In the genomic region with DNA sequence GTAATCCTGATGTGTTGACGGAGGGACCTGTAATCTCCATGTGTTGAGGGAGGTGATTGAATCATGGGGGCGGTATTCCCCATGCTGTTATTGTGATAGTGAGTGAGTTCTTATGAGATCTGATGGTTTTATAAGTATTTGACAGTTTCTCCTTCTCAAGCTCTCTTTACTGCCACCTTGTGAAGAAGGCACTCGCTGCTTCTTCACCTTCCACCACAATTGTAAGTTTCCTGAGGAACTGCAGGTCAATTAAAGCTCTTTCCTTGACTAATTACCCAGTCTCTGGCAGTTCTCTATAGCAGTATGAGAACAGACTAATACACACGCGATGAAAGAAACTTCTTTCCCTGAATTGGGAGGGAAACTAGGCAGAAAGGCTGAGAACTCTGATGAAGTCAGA, we compare ENCODE assay signal across 11 cellular contexts.
A peak's percentile ranks its signal among the peaks of the same experiment; 100 is the strongest.
DNase-seq lines count a peak whose midpoint lies in the region; ATAC-seq and TF ChIP-seq lines count a peak whose summit lies in the region.
"Had no signal": no experiment of that assay in that cellular context is flagged by ENCODE, and none has a peak within 500 bp of the region (broad histone marks: within the 10 kb centered on the region; RNA-seq: fewer than 3 reads in every experiment).

No MANE protein-coding gene starts in this region.

- H3K27me3 ChIP-seq in mammary epithelial cell (ENCODE audit: insufficient read depth, low read length) = no peaks in the 10 kb centered on the region
- H3K27me3 ChIP-seq in PC-3 (ENCODE audit: low read length) = no peaks in the 10 kb centered on the region
- peaks cover 10% of the 10 kb centered on the region for H3K27me3 ChIP-seq in fibroblast of lung (ENCODE audit: control insufficient read depth, insufficient read depth, low read length)
- H3K27me3 ChIP-seq: BLaER1, vagina had no signal

- peak; percentile 16 for TF ChIP-seq CTCF in MCF 10A (IDR thresholded peaks at IDR 0.05; ENCODE audit: unreplicated experiment)
- peak in 1 of 2 donors; percentile 45 for TF ChIP-seq CTCF in mammary epithelial cell (conservative IDR thresholded peaks at IDR 0.05 in 1 of 2, IDR thresholded peaks at IDR 0.05 in 1 of 2; ENCODE audit: extremely low read depth in 1 of 2, insufficient read depth in 1 of 2, low read depth in 1 of 2, low read length in 2 of 2)
- peak; percentile 38; the same call in 1 of the 2 replicates for TF ChIP-seq CTCF in PC-3 (conservative IDR thresholded peaks at IDR 0.05; ENCODE audit: low read depth, low read length)
- TF ChIP-seq CTCF in fibroblast of lung (conservative IDR thresholded peaks at IDR 0.05 in 1 of 2, IDR thresholded peaks at IDR 0.05 in 1 of 2; ENCODE audit: low read depth in 1 of 2, low read length in 2 of 2) = peak in 1 of 2 donors; percentile 29
- TF ChIP-seq CTCF in type B pancreatic cell (conservative IDR thresholded peaks at IDR 0.05) = peak; percentile 38

- no peaks in the 10 kb centered on the region for H3K4me1 Mint-ChIP-seq in MCF 10A (ENCODE audit: insufficient read depth, unreplicated experiment)
- H3K4me1 Mint-ChIP-seq in type B pancreatic cell (ENCODE audit: unreplicated experiment) = peaks cover 14% of the 10 kb centered on the region

- H2AFZ ChIP-seq in mammary epithelial cell (ENCODE audit: low read depth, low read length) (no peak overlapping the region), PC-3 (ENCODE audit: low read length) (no peak overlapping the region), fibroblast of lung (ENCODE audit: low read length) (no peak overlapping the region)

- BruUV-seq in MCF 10A (replicated peaks; lab: Mats Ljungman, UMichigan) = no TSS peak
- BruUV-seq in mammary epithelial cell (replicated peaks; lab: Mats Ljungman, UMichigan) = no TSS peak
- no TSS peak for BruUV-seq in PC-3 (replicated peaks; lab: Mats Ljungman, UMichigan)

- intact Hi-C loops in MCF 10A (cut with micrococcal nuclease) = loop anchor here (2.0 kb wide), 1 partner anchor 279 kb away; the partner anchor contains the start of gene ZNF462
- intact Hi-C loops in mammary epithelial cell (cut with micrococcal nuclease) = loop anchor here (10.0 kb wide), 1 partner anchor 497 kb away; no protein-coding TSS in a partner anchor
- intact Hi-C loops in PC-3 (cut with micrococcal nuclease) = loop anchor here (5.0 kb wide), 1 partner anchor 280 kb away; the partner anchor contains the start of gene ZNF462
- intact Hi-C loops in Right ventricle myocardium superior (cut with DNase I) = no loop called here

- dilution Hi-C loops in mammary epithelial cell (cut with HindIII; ENCODE audit: low sequenced_read_pairs) = no loop called here

- H3K79me2 ChIP-seq in mammary epithelial cell (ENCODE audit: insufficient read depth, low read length) = no peaks in the 10 kb centered on the region
- no peaks in the 10 kb centered on the region for H3K79me2 ChIP-seq in PC-3 (ENCODE audit: low read length)
- no peaks in the 10 kb centered on the region for H3K79me2 ChIP-seq in fibroblast of lung (ENCODE audit: control insufficient read depth, insufficient read depth, low read length)

- H3K36me3 ChIP-seq in mammary epithelial cell (ENCODE audit: insufficient read depth, low read length) (no peaks in the 10 kb centered on the region), PC-3 (ENCODE audit: low read depth, low read length) (no peaks in the 10 kb centered on the region), fibroblast of lung (ENCODE audit: control insufficient read depth, insufficient read depth, low read length) (no peaks in the 10 kb centered on the region)
- H3K36me3 ChIP-seq: BLaER1, vagina had no signal

- H3K4me3 ChIP-seq in mammary epithelial cell (replicated peaks in 1 of 3; ENCODE audit: insufficient read depth in 1 of 3, low read depth in 2 of 3, low read length in 3 of 3) (no peak overlapping the region), PC-3 (ENCODE audit: low read length) (no peak overlapping the region), fibroblast of lung (replicated peaks in 1 of 4; ENCODE audit: control extremely low read depth in 1 of 4, insufficient read depth in 1 of 4, low read depth in 3 of 4, low read length in 4 of 4) (no peak overlapping the region)
- H3K4me3 ChIP-seq: BLaER1, vagina had no signal

- H3K9ac ChIP-seq in mammary epithelial cell (ENCODE audit: insufficient read depth, low read length) (no peak overlapping the region), PC-3 (ENCODE audit: low read length) (no peak overlapping the region), fibroblast of lung (ENCODE audit: insufficient read depth, low read length) (no peak overlapping the region)
- H3K9ac ChIP-seq: BLaER1 had no signal

- H3K36me3 Mint-ChIP-seq in MCF 10A (ENCODE audit: insufficient read depth, unreplicated experiment) (no peaks in the 10 kb centered on the region), type B pancreatic cell (no peaks in the 10 kb centered on the region)
- H3K36me3 Mint-ChIP-seq: natural killer cell treated with Interleukin-12 subunit alpha and Interleukin-12 subunit beta and Interleukin-15 and Interleukin-18, amount 100 ng/mL, for 72 hours had no signal

- H4K20me1 ChIP-seq in mammary epithelial cell (ENCODE audit: insufficient read depth, low read length) = no peaks in the 10 kb centered on the region
- H4K20me1 ChIP-seq in PC-3 (ENCODE audit: low read length) = no peaks in the 10 kb centered on the region
- H4K20me1 ChIP-seq in fibroblast of lung (ENCODE audit: control insufficient read depth, extremely low read depth, insufficient read depth, low read length) = no peaks in the 10 kb centered on the region
- H4K20me1 ChIP-seq: BLaER1 had no signal

- 88% methylated on average over 5 of the region's 5 CpGs for WGBS in mammary epithelial cell (ENCODE audit: low coverage, missing lambda C conversion rate)

- CTCF ChIA-PET in MCF 10A (lab: Yijun Ruan, JAX) (interaction anchor here (0.5 to 1.9 kb wide), 8 partner anchors 11 to 1239 kb away, joined by 3 to 5 read pairs (median 3); no protein-coding TSS in a partner anchor), mammary epithelial cell (lab: Charles Lee; ENCODE audit: low non-redundant PET) (interaction anchor here (0.6 kb wide), 1 partner anchor 278 kb away, joined by 4 read pairs; no protein-coding TSS in a partner anchor), PC-3 (lab: Charles Lee) (no interaction called here)

- H3K9me3 ChIP-seq in mammary epithelial cell (replicated peaks; ENCODE audit: insufficient read depth, low read length) (no peaks in the 10 kb centered on the region), PC-3 (ENCODE audit: low read length) (no peaks in the 10 kb centered on the region), fibroblast of lung (ENCODE audit: control insufficient read depth, insufficient read depth, low read depth, low read length) (no peaks in the 10 kb centered on the region)
- H3K9me3 ChIP-seq: BLaER1, vagina had no signal

- H3K4me3 Mint-ChIP-seq in MCF 10A (ENCODE audit: unreplicated experiment) = no peak overlapping the region
- no peak overlapping the region for H3K4me3 Mint-ChIP-seq in type B pancreatic cell
- H3K4me3 Mint-ChIP-seq: natural killer cell treated with Interleukin-12 subunit alpha and Interleukin-12 subunit beta and Interleukin-15 and Interleukin-18, amount 100 ng/mL, for 72 hours had no signal

- DNase-seq in MCF 10A (ENCODE audit: unreplicated experiment) = no peak
- DNase-seq in mammary epithelial cell = no peak
- peak; percentile 11 for DNase-seq in PC-3
- peak; percentile 10 to 18 for DNase-seq in fibroblast of lung (ENCODE audit: low read depth in 2 of 2)
- no peak for DNase-seq in type B pancreatic cell (ENCODE audit: extremely low spot score, unreplicated experiment)
- no peak for DNase-seq in AG20443 (ENCODE audit: low spot score)
- no peak for DNase-seq in Right ventricle myocardium superior

- H3K27ac Mint-ChIP-seq in MCF 10A (ENCODE audit: low read depth, unreplicated experiment) = no peak overlapping the region
- H3K27ac Mint-ChIP-seq in type B pancreatic cell = no peak overlapping the region
- H3K27ac Mint-ChIP-seq: natural killer cell treated with Interleukin-12 subunit alpha and Interleukin-12 subunit beta and Interleukin-15 and Interleukin-18, amount 100 ng/mL, for 72 hours had no signal

- ATAC-seq in PC-3 (no peak), HG03135 (IDR thresholded peaks at IDR 0.05; ENCODE audit: unreplicated experiment) (no peak), Right ventricle myocardium superior (ENCODE audit: poor library complexity) (no peak)
- ATAC-seq: natural killer cell treated with Interleukin-12 subunit alpha and Interleukin-12 subunit beta and Interleukin-15 and Interleukin-18, amount 100 ng/mL, for 72 hours had no signal

- no peaks in the 10 kb centered on the region for H3K9me2 ChIP-seq in PC-3 (replicated peaks; ENCODE audit: low read length)

- H3K27me3 Mint-ChIP-seq in MCF 10A (ENCODE audit: insufficient read depth, unreplicated experiment) (peaks cover 48% of the 10 kb centered on the region), type B pancreatic cell (peaks cover 4% of the 10 kb centered on the region)

- no peak overlapping the region for H3K4me2 ChIP-seq in mammary epithelial cell (ENCODE audit: insufficient read depth, low read depth, low read length)
- H3K4me2 ChIP-seq in PC-3 (ENCODE audit: low read length) = no peak overlapping the region
- no peak overlapping the region for H3K4me2 ChIP-seq in fibroblast of lung (ENCODE audit: extremely low read depth, insufficient read depth, low read length)
- H3K4me2 ChIP-seq: BLaER1 had no signal

- no peaks in the 10 kb centered on the region for H3F3A ChIP-seq in PC-3 (ENCODE audit: low read length, unreplicated experiment)

- POLR2A ChIA-PET in MCF 10A (lab: Yijun Ruan, JAX) (no interaction called here), PC-3 (lab: Charles Lee; ENCODE audit: unreplicated experiment) (no interaction called here)

- H3K9me3 Mint-ChIP-seq in MCF 10A (ENCODE audit: unreplicated experiment) (no peaks in the 10 kb centered on the region), type B pancreatic cell (no peaks in the 10 kb centered on the region)
- H3K9me3 Mint-ChIP-seq: natural killer cell treated with Interleukin-12 subunit alpha and Interleukin-12 subunit beta and Interleukin-15 and Interleukin-18, amount 100 ng/mL, for 72 hours had no signal

- in situ Hi-C loops in mammary epithelial cell (cut with MboI; ENCODE audit: low sequenced_read_pairs in 2 of 2) = no loop called here

- no peaks in the 10 kb centered on the region for H3K4me1 ChIP-seq in mammary epithelial cell (ENCODE audit: insufficient read depth, low read length)
- H3K4me1 ChIP-seq in PC-3 (ENCODE audit: insufficient read depth, low read length) = no peaks in the 10 kb centered on the region
- no peaks in the 10 kb centered on the region for H3K4me1 ChIP-seq in fibroblast of lung (ENCODE audit: control insufficient read depth, extremely low read depth, insufficient read depth, low read length)
- H3K4me1 ChIP-seq: BLaER1, vagina had no signal

- H3K27ac ChIP-seq in mammary epithelial cell (ENCODE audit: insufficient read depth, low read depth, low read length) (no peak overlapping the region), PC-3 (ENCODE audit: low read length) (no peak overlapping the region), fibroblast of lung (ENCODE audit: insufficient read depth, low read length) (no peak overlapping the region)
- H3K27ac ChIP-seq: BLaER1, vagina had no signal

Comparison
In these comparisons a context has a peak if more than half of its experiments do, and no peak if none do; other contexts are left out.
1. DNase-seq: peak in PC-3 (single experiment) and fibroblast of lung (2 of 2); none in MCF 10A (single experiment), mammary epithelial cell (single experiment), type B pancreatic cell (single experiment), AG20443 (single experiment) and Right ventricle myocardium superior (single experiment).